In the genomic region with DNA sequence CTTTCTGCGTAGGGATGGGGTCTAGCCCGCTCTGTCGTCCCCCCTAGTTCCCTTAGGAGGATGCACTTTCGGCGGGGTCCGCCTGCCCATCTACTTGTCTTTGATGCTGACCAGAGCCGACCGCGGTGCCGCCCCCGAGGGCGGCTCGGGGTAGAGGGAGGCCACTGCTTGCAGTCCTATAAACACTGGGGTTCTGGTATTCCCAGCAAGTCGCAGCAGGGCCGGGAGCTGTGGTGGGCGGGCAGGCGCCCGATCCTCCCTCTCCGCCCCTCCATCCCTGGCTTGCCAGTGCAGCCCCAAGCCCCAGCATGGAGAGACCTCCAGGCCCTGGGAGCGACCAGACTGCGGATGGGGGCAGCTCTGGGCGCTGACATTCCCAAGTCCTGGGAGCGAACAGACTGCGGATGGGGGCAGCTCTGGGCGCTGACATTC, we compare ENCODE assay signal across 9 cellular contexts. TPM values are rescaled to one million over a fixed set of nuclear protein-coding genes. Genes with fewer than 3 reads are reported as not detected.
A peak's percentile ranks its signal among the peaks of the same experiment; 100 is the strongest.
DNase-seq lines count a peak whose midpoint lies in the region; ATAC-seq and TF ChIP-seq lines count a peak whose summit lies in the region.
"Had no signal": no experiment of that assay in that cellular context is flagged by ENCODE, and none has a peak within 500 bp of the region (broad histone marks: within the 10 kb centered on the region; RNA-seq: fewer than 3 reads in every experiment).

No MANE protein-coding gene starts in this region.

- no peak overlapping the region for H2BK120ac ChIP-seq in IMR-90 (ENCODE audit: low read depth, low read length)

- no peak overlapping the region for H2BK15ac ChIP-seq in IMR-90 (ENCODE audit: low read depth, low read length)

- 7% methylated on average over 5 of the region's 25 CpGs; no CpG with 5 or more reads in 1 of the 2 experiments for WGBS in IMR-90 (ENCODE audit: extremely low coverage in 2 of 2, insufficient read length in 1 of 2), 2 experiments

- H3K9me3 ChIP-seq in IMR-90 (ENCODE audit: control insufficient read depth, insufficient read depth, low read length) (no peaks in the 10 kb centered on the region), mucosa of stomach (ENCODE audit: control insufficient read depth, low read length) (no peaks in the 10 kb centered on the region)

- peak overlapping the region; percentile 50; the same call in 1 of the 2 replicates for H3K23ac ChIP-seq in IMR-90 (ENCODE audit: low read depth, low read length)

- no peak overlapping the region for H3K18ac ChIP-seq in IMR-90 (ENCODE audit: low read depth, low read length)

- peak overlapping the region in 1 of 2 experiments; percentile 63; a peak in 1 of 4 replicates for H4K8ac ChIP-seq in IMR-90 (ENCODE audit: low read depth in 2 of 2, low read length in 2 of 2)

- H2BK5ac ChIP-seq in IMR-90 (ENCODE audit: low read depth, low read length, poor library complexity, severe bottlenecking), result no peak overlapping the region

- POLR2A ChIA-PET in IMR-90 (lab: Charles Lee; ENCODE audit: unreplicated experiment), result no interaction called here

- H3K27me3 ChIP-seq in IMR-90 (ENCODE audit: control insufficient read depth, insufficient read depth, low read length) (no peaks in the 10 kb centered on the region), mucosa of stomach (ENCODE audit: control insufficient read depth, insufficient read depth, low read length) (no peaks in the 10 kb centered on the region)

- peak; percentile 67 for ATAC-seq in IMR-90 (ENCODE audit: low read depth)
- no peak for ATAC-seq in central memory CD8-positive, alpha-beta T cell (replicated peaks; ENCODE audit: extremely low read depth, poor library complexity, severe bottlenecking)
- no peak for ATAC-seq in HG02678 (IDR thresholded peaks at IDR 0.05; ENCODE audit: unreplicated experiment)
- ATAC-seq in GM18867 (IDR thresholded peaks at IDR 0.05; ENCODE audit: unreplicated experiment), result no peak

- dilution Hi-C loops in IMR-90 (cut with HindIII; ENCODE audit: low sequenced_read_pairs, unreplicated experiment), result no loop called here

- no peak overlapping the region for H4K5ac ChIP-seq in IMR-90 (ENCODE audit: low read depth, low read length)

- H3K27ac ChIP-seq in IMR-90 (ENCODE audit: insufficient read depth, low read length), result peak overlapping the region; percentile 8; the same call in 1 of the 2 replicates

- DNase-seq in CD14-positive monocyte (ENCODE audit: low spot score) (no peak), IMR-90 (no peak), SKM-1 treated with dmso at 0.1 percent for 144 hours (lab: John Stamatoyannopoulos, UW; ENCODE audit: unreplicated experiment) (no peak)
- DNase-seq in central memory CD8-positive, alpha-beta T cell (ENCODE audit: low spot score in 2 of 2), result no peak
- no peak for DNase-seq in NK-92 treated with Interleukin-12 subunit alpha and Interleukin-12 subunit beta, amount 100 ng/mL, for 24 hours (lab: John Stamatoyannopoulos, UW)

- 0 out of 2 replicates have a peak overlapping the region, but pooled peaks have one; percentile 28 for H2AK5ac ChIP-seq in IMR-90 (ENCODE audit: low read depth, low read length)

- H3K9ac ChIP-seq in IMR-90 (ENCODE audit: low read depth, low read length) (peak overlapping the region; percentile 65), mucosa of stomach (ENCODE audit: low read length) (peak overlapping the region; percentile 87)

- H3K4me3 ChIP-seq in IMR-90 (ENCODE audit: insufficient read depth, low read depth, low read length), result peak overlapping the region; percentile 91
- H3K4me3 ChIP-seq in mucosa of stomach (ENCODE audit: low read length), result peak overlapping the region; percentile 32

- peak overlapping the region; percentile 47 for H2AK9ac ChIP-seq in IMR-90 (replicated peaks; ENCODE audit: low read depth, low read length, poor library complexity)

- H3K9me1 ChIP-seq in IMR-90 (ENCODE audit: insufficient read depth, low read length), result peaks cover 12% of the 10 kb centered on the region; the same call in 1 of the 2 replicates

- H3K9me3 Mint-ChIP-seq in CD14-positive monocyte, result peaks cover 0 to 2% (median 0%) of the 10 kb centered on the region in 7 donors
- H3K9me3 Mint-ChIP-seq in central memory CD8-positive, alpha-beta T cell, result no peaks in the 10 kb centered on the region

- CTCF ChIA-PET in IMR-90 (lab: Yijun Ruan, JAX), result interaction anchor here (0.5 to 2.1 kb wide), 4 partner anchors 10 to 477 kb away, joined by 3 to 6 read pairs (median 4); no protein-coding TSS in a partner anchor

- no peak overlapping the region for H3K4ac ChIP-seq in IMR-90 (ENCODE audit: low read depth, low read length)

- peak overlapping the region; percentile 93 for H2AFZ ChIP-seq in IMR-90 (replicated peaks; ENCODE audit: low read length, poor library complexity)

- peaks cover 40 to 55% of the 10 kb centered on the region in 2 donors for H3K36me3 Mint-ChIP-seq in CD14-positive monocyte
- peaks cover 5% of the 10 kb centered on the region for H3K36me3 Mint-ChIP-seq in central memory CD8-positive, alpha-beta T cell (ENCODE audit: insufficient read depth)

- TF ChIP-seq POLR2A in IMR-90 (IDR thresholded peaks at IDR 0.05; ENCODE audit: low read depth, low read length), result no peak

- H3K27me3 Mint-ChIP-seq in CD14-positive monocyte (ENCODE audit: low read depth in 3 of 3), result peaks cover 3 to 9% (median 6%) of the 10 kb centered on the region in 3 donors
- H3K27me3 Mint-ChIP-seq in central memory CD8-positive, alpha-beta T cell, result no peaks in the 10 kb centered on the region

- BruUV-seq in IMR-90 (replicated peaks; lab: Mats Ljungman, UMichigan), result no TSS peak

- no peak for TF ChIP-seq RAD21 in IMR-90 (IDR thresholded peaks at IDR 0.05; ENCODE audit: low read length)

- peaks cover 27 to 32% of the 10 kb centered on the region in 2 experiments; a peak in 3 of 4 replicates for H3K79me1 ChIP-seq in IMR-90 (ENCODE audit: low read depth in 1 of 2, low read length in 2 of 2)

- peaks cover 69% of the 10 kb centered on the region for H3K4me1 Mint-ChIP-seq in CD14-positive monocyte
- H3K4me1 Mint-ChIP-seq in central memory CD8-positive, alpha-beta T cell, result peaks cover 34% of the 10 kb centered on the region

- H3K14ac ChIP-seq in IMR-90 (replicated peaks; ENCODE audit: low read depth, low read length), result peak overlapping the region; percentile 54

- H4K91ac ChIP-seq in IMR-90 (ENCODE audit: insufficient read depth, low read depth, low read length), result no peak overlapping the region

- H2BK20ac ChIP-seq in IMR-90 (ENCODE audit: low read depth, low read length), result no peak overlapping the region

- H3K4me3 Mint-ChIP-seq in CD14-positive monocyte, result peak overlapping the region; percentile 80 to 83
- H3K4me3 Mint-ChIP-seq in central memory CD8-positive, alpha-beta T cell, result peak overlapping the region; percentile 86

- TF ChIP-seq CTCF in CD14-positive monocyte (IDR thresholded peaks at IDR 0.05) (no peak), IMR-90 (conservative IDR thresholded peaks at IDR 0.05; ENCODE audit: low read depth, low read length) (no peak)

- H3K56ac ChIP-seq in IMR-90 (ENCODE audit: extremely low read depth, insufficient read depth, low read length), result no peak overlapping the region

- no peak overlapping the region for H3K27ac Mint-ChIP-seq in CD14-positive monocyte
- peak overlapping the region; percentile 29 for H3K27ac Mint-ChIP-seq in central memory CD8-positive, alpha-beta T cell (ENCODE audit: low read depth)

- in situ Hi-C loops in IMR-90 (cut with MboI; ENCODE audit: low sequenced_read_pairs), result no loop called here

- H3K4me2 ChIP-seq in IMR-90 (ENCODE audit: low read depth, low read length), result peak overlapping the region; percentile 76

- intact Hi-C loops in CD14-positive monocyte (cut with micrococcal nuclease), result no loop called here
- intact Hi-C loops in IMR-90 (cut with micrococcal nuclease), result no loop called here

- no peaks in the 10 kb centered on the region; the same call in 1 of the 2 replicates for H4K20me1 ChIP-seq in IMR-90 (ENCODE audit: insufficient read depth, low read length)

- H3K4me1 ChIP-seq in IMR-90 (ENCODE audit: control insufficient read depth, insufficient read depth, low read length) (peaks cover 8% of the 10 kb centered on the region), mucosa of stomach (ENCODE audit: control insufficient read depth, insufficient read depth, low read length) (peaks cover 29% of the 10 kb centered on the region)

- H3K36me3 ChIP-seq in IMR-90 (ENCODE audit: control insufficient read depth, insufficient read depth, low read length), result no peaks in the 10 kb centered on the region; the same call in 1 of the 2 replicates
- no peaks in the 10 kb centered on the region for H3K36me3 ChIP-seq in mucosa of stomach (ENCODE audit: control insufficient read depth, insufficient read depth, low read length)

TF ChIP-seq in IMR-90, 13 proteins besides CTCF, POLR2A, EP300 and RAD21 (continues in another document):
- TF ChIP-seq MXI1 (IDR thresholded peaks at IDR 0.05; ENCODE audit: borderline replicate concordance, low read depth, low read length), result no peak
- no peak for TF ChIP-seq NFE2L2 (IDR thresholded peaks at IDR 0.05; ENCODE audit: low read depth, low read length)
- TF ChIP-seq USF2 (IDR thresholded peaks at IDR 0.05; ENCODE audit: low read depth, low read length), result no peak
- no peak for TF ChIP-seq RFX5 (IDR thresholded peaks at IDR 0.05; ENCODE audit: low read depth, low read length)

RNA-seq across cellular contexts. Expression of gene SEMA4B, which starts 0.8 kb away (rescaled TPM):
- polyA plus RNA-seq in CD14-positive monocyte (10 to 100 TPM; 13.2 to 22.0 TPM), IMR-90 (2012; rRNA removed) (22.5 and 27.5 TPM in 2 replicates)
- total RNA-seq in IMR-90 (2012; rRNA removed), result 5.0 and 6.9 TPM in 2 replicates
- polyA plus RNA-seq in IMR-90 (2012; cell fraction: cytosol; rRNA removed), result 12.9 and 29.8 TPM in 2 replicates
- polyA plus RNA-seq in IMR-90 (2012; cell fraction: nucleus; rRNA removed; ENCODE audit: low replicate concordance), result 23.9 and 48.0 TPM in 2 replicates

RNA-seq across cellular contexts. Expression of gene CIB1, which starts 31.8 kb away (rescaled TPM):
- 100 to 1,000 TPM; 169 to 197 TPM for polyA plus RNA-seq in CD14-positive monocyte
- total RNA-seq in IMR-90 (2012; rRNA removed), result 29.4 and 31.5 TPM in 2 replicates
- polyA plus RNA-seq in IMR-90 (2012; rRNA removed), result 94.1 and 102 TPM in 2 replicates
- polyA plus RNA-seq in IMR-90 (2012; cell fraction: cytosol; rRNA removed), result 72.2 and 86.5 TPM in 2 replicates
- polyA plus RNA-seq in IMR-90 (2012; cell fraction: nucleus; rRNA removed; ENCODE audit: low replicate concordance), result 53.8 and 83.0 TPM in 2 replicates

RNA-seq across cellular contexts. Expression of gene GDPGP1, which starts 32.0 kb away (rescaled TPM):
- under 1 TPM; 0.53 to 0.91 TPM for polyA plus RNA-seq in CD14-positive monocyte
- total RNA-seq in IMR-90 (2012; rRNA removed), result 3.9 and 4.1 TPM in 2 replicates
- 1.3 and 2.3 TPM in 2 replicates for polyA plus RNA-seq in IMR-90 (2012; rRNA removed)
- polyA plus RNA-seq in IMR-90 (2012; cell fraction: cytosol; rRNA removed), result 1.7 and 2.0 TPM in 2 replicates
- polyA plus RNA-seq in IMR-90 (2012; cell fraction: nucleus; rRNA removed; ENCODE audit: low replicate concordance), result 2.9 and 3.1 TPM in 2 replicates

RNA-seq across cellular contexts. Expression of gene TTLL13, which starts 47.4 kb away (rescaled TPM):
- polyA plus RNA-seq in CD14-positive monocyte (under 1 TPM in 1 of 2 donors, not detected in 1; 0.08 TPM), IMR-90 (2012; rRNA removed) (0.10 TPM in 1 of 2 replicates, not detected in the other)
- total RNA-seq in IMR-90 (2012; rRNA removed), result not detected in 2 replicates
- not detected in 2 replicates for polyA plus RNA-seq in IMR-90 (2012; cell fraction: cytosol; rRNA removed)
- 0.10 and 0.29 TPM in 2 replicates for polyA plus RNA-seq in IMR-90 (2012; cell fraction: nucleus; rRNA removed; ENCODE audit: low replicate concordance)
- total RNA-seq: LHCN-M2 had no signal
